18 cellular contexts compared by ENCODE assay signal in genomic region chr17:62822080-62822904, GRCh38. TPM values are rescaled to one million over a fixed set of nuclear protein-coding genes. Genes with fewer than 3 reads are reported as not detected.
DNase-seq lines count a peak whose midpoint lies in the region; ATAC-seq and TF ChIP-seq lines count a peak whose summit lies in the region.
"Had no signal": no experiment of that assay in that cellular context is flagged by ENCODE, and none has a peak within 500 bp of the region (broad histone marks: within the 10 kb centered on the region; RNA-seq: fewer than 3 reads in every experiment).

No MANE protein-coding gene starts in this region.

- no peak for ATAC-seq in HG02981 (IDR thresholded peaks at IDR 0.05; ENCODE audit: unreplicated experiment)
- ATAC-seq: body of pancreas had no signal

- CTCF ChIA-PET in mammary epithelial cell (lab: Charles Lee; ENCODE audit: low non-redundant PET), result no interaction called here
- CTCF ChIA-PET in Calu3 (lab: Charles Lee), result no interaction called here

- H2BK15ac ChIP-seq in mesenchymal stem cell (ENCODE audit: low read depth, poor library complexity, severe bottlenecking), result peak overlapping the region; percentile 12

- H3K4me2 ChIP-seq in mammary epithelial cell (ENCODE audit: insufficient read depth, low read depth, low read length) (no peak overlapping the region), mesenchymal stem cell (ENCODE audit: low read length, poor library complexity, severe bottlenecking) (no peak overlapping the region)

- H3K9me3 Mint-ChIP-seq in Calu3 (ENCODE audit: low read depth, unreplicated experiment), result no peaks in the 10 kb centered on the region
- H3K9me3 Mint-ChIP-seq: H9 had no signal

- peak overlapping the region in 1 of 2 experiments; percentile 34 for H3K18ac ChIP-seq in mesenchymal stem cell (ENCODE audit: low read depth in 1 of 2, low read length in 2 of 2)

- dilution Hi-C loops in mammary epithelial cell (cut with HindIII; ENCODE audit: low sequenced_read_pairs), result no loop called here

- H4K8ac ChIP-seq in mesenchymal stem cell (ENCODE audit: low read length), result peak overlapping the region; percentile 7

- H3K36me3 Mint-ChIP-seq in Calu3 (ENCODE audit: insufficient read depth, unreplicated experiment), result no peaks in the 10 kb centered on the region

- H3K27me3 ChIP-seq in mammary epithelial cell (ENCODE audit: insufficient read depth, low read length), result no peaks in the 10 kb centered on the region
- H3K27me3 ChIP-seq in mesenchymal stem cell (ENCODE audit: control insufficient read depth in 1 of 2, insufficient read depth in 1 of 2, low read length in 2 of 2), result no peaks in the 10 kb centered on the region
- H3K27me3 ChIP-seq: body of pancreas, ovary had no signal

- H2BK5ac ChIP-seq in mesenchymal stem cell (ENCODE audit: low read depth, low read length, poor library complexity, severe bottlenecking), result no peak overlapping the region

- no peak overlapping the region for H3K4me3 Mint-ChIP-seq in Calu3 (ENCODE audit: low read depth, unreplicated experiment)
- H3K4me3 Mint-ChIP-seq: B cell, H9 had no signal

- H3K4ac ChIP-seq in mesenchymal stem cell (ENCODE audit: low read depth in 1 of 2, low read length in 2 of 2), result no peak overlapping the region

- no peak overlapping the region for H3K27ac Mint-ChIP-seq in Calu3 (ENCODE audit: unreplicated experiment)
- H3K27ac Mint-ChIP-seq: B cell, H9 had no signal

- H2BK12ac ChIP-seq in mesenchymal stem cell (ENCODE audit: low read length in 2 of 2), result peak overlapping the region in 1 of 2 experiments; percentile 15

- intact Hi-C loops in mammary epithelial cell (cut with micrococcal nuclease) (loop anchor here (2.0 to 5.0 kb wide), 3 partner anchors 43 to 100 kb away; no protein-coding TSS in a partner anchor), Calu3 (cut with micrococcal nuclease; ENCODE audit: unreplicated experiment) (loop anchor here (5.0 to 10.0 kb wide), 2 partner anchors 120 to 143 kb away; partner anchors contain the start of gene TANC2)

- H3K4me1 Mint-ChIP-seq in Calu3 (ENCODE audit: low read depth, unreplicated experiment), result peaks cover 15% of the 10 kb centered on the region
- H3K4me1 Mint-ChIP-seq: B cell had no signal

- no peak overlapping the region for H3K23ac ChIP-seq in mesenchymal stem cell (ENCODE audit: low read length in 2 of 2)

- 77% methylated on average over 11 of the region's 11 CpGs for WGBS in mammary epithelial cell (ENCODE audit: low coverage, missing lambda C conversion rate)
- WGBS in mesenchymal stem cell, result 93% methylated on average over 11 of the region's 11 CpGs

- no peak overlapping the region for H3K9ac ChIP-seq in mammary epithelial cell (ENCODE audit: insufficient read depth, low read length)
- no peak overlapping the region for H3K9ac ChIP-seq in mesenchymal stem cell (ENCODE audit: low read length)

- no peak overlapping the region for H3K14ac ChIP-seq in mesenchymal stem cell (ENCODE audit: low read length in 2 of 2)

- DNase-seq in COR-L47 (lab: John Stamatoyannopoulos, UW), result peak; percentile 8
- DNase-seq in NCI-H226, result peak; percentile 84
- no peak for DNase-seq in mammary epithelial cell
- DNase-seq in mesenchymal stem cell, result no peak
- DNase-seq in KBM-7, result no peak
- DNase-seq in Calu3, result no peak
- DNase-seq in HPDE6-E6E7 (ENCODE audit: extremely low spot score), result no peak
- DNase-seq: activated gamma-delta T cell treated with Interleukin-2 at 50 U/mL for 16 hours, H9, Kasumi-1, midbrain, NCI-H1694, NCI-H82, ovary had no signal

- H3K79me1 ChIP-seq in mesenchymal stem cell (replicated peaks; ENCODE audit: low read length, poor library complexity, severe bottlenecking), result no peaks in the 10 kb centered on the region

- in situ Hi-C loops in mammary epithelial cell (cut with MboI; ENCODE audit: low sequenced_read_pairs in 2 of 2) (loop anchor here in 1 of 2 donors (10.0 kb wide), 1 partner anchor 143 kb away; the partner anchor contains the start of gene TANC2), KBM-7 (cut with MboI; ENCODE audit: low pct_unique_long_range_greater_than_20kb, low sequenced_read_pairs) (no loop called here)

- no peaks in the 10 kb centered on the region for H3K27me3 Mint-ChIP-seq in Calu3 (ENCODE audit: unreplicated experiment)

- no peaks in the 10 kb centered on the region for H3K79me2 ChIP-seq in mammary epithelial cell (ENCODE audit: insufficient read depth, low read length)

- H2AFZ ChIP-seq in mammary epithelial cell (ENCODE audit: low read depth, low read length), result peak overlapping the region; percentile 56
- H2AFZ ChIP-seq in mesenchymal stem cell (ENCODE audit: low read depth, low read length), result no peak overlapping the region

- H4K20me1 ChIP-seq in mammary epithelial cell (ENCODE audit: insufficient read depth, low read length), result no peaks in the 10 kb centered on the region

- no peak overlapping the region for H4K91ac ChIP-seq in mesenchymal stem cell (ENCODE audit: low read length)

- H2AK5ac ChIP-seq in mesenchymal stem cell (ENCODE audit: low read length, severe bottlenecking), result peak overlapping the region; percentile 51

- no peak for TF ChIP-seq CTCF in mammary epithelial cell (conservative IDR thresholded peaks at IDR 0.05 in 1 of 2, IDR thresholded peaks at IDR 0.05 in 1 of 2; ENCODE audit: extremely low read depth in 1 of 2, insufficient read depth in 1 of 2, low read depth in 1 of 2, low read length in 2 of 2)
- no peak for TF ChIP-seq CTCF in Calu3 (IDR thresholded peaks at IDR 0.05; ENCODE audit: unreplicated experiment)

- no peaks in the 10 kb centered on the region for H3K9me3 ChIP-seq in mammary epithelial cell (replicated peaks; ENCODE audit: insufficient read depth, low read length)
- no peaks in the 10 kb centered on the region for H3K9me3 ChIP-seq in mesenchymal stem cell (ENCODE audit: control insufficient read depth, low read length)
- H3K9me3 ChIP-seq: body of pancreas, ovary had no signal

- H3K27ac ChIP-seq in mammary epithelial cell (ENCODE audit: insufficient read depth, low read depth, low read length) (peak overlapping the region; percentile 97), mesenchymal stem cell (ENCODE audit: low read length, poor library complexity, severe bottlenecking) (peak overlapping the region; percentile 95)
- H3K27ac ChIP-seq: ovary had no signal

- H3K4me3 ChIP-seq in mammary epithelial cell (replicated peaks in 1 of 3; ENCODE audit: insufficient read depth in 1 of 3, low read depth in 2 of 3, low read length in 3 of 3), result no peak overlapping the region
- H3K4me3 ChIP-seq in mesenchymal stem cell (ENCODE audit: insufficient read depth in 1 of 2, low read depth in 1 of 2, low read length in 2 of 2), result no peak overlapping the region
- H3K4me3 ChIP-seq: body of pancreas, ovary had no signal

- BruUV-seq in mammary epithelial cell (replicated peaks; lab: Mats Ljungman, UMichigan), result no TSS peak
- BruUV-seq in Calu3 (replicated peaks; lab: Mats Ljungman, UMichigan), result no TSS peak

- H3K36me3 ChIP-seq in mammary epithelial cell (ENCODE audit: insufficient read depth, low read length), result no peaks in the 10 kb centered on the region
- H3K36me3 ChIP-seq in mesenchymal stem cell (ENCODE audit: control insufficient read depth in 1 of 2, insufficient read depth in 2 of 2, low read depth in 1 of 2, low read length in 2 of 2), result no peaks in the 10 kb centered on the region
- H3K36me3 ChIP-seq: ovary had no signal

- H3K4me1 ChIP-seq in mammary epithelial cell (ENCODE audit: insufficient read depth, low read length), result peaks cover 67% of the 10 kb centered on the region
- peaks cover 17% of the 10 kb centered on the region for H3K4me1 ChIP-seq in mesenchymal stem cell (ENCODE audit: control insufficient read depth, insufficient read depth, low read depth, low read length)

- H2BK120ac ChIP-seq in mesenchymal stem cell (ENCODE audit: low read depth, low read length), result no peak overlapping the region

RNA-seq across cellular contexts. Expression of gene MARCHF10, which starts 14.2 kb away (rescaled TPM):
- under 1 TPM in 1 of 2 donors, not detected in 1; under 0.01 TPM for total RNA-seq in mammary epithelial cell
- 0.02 TPM for polyA plus RNA-seq in mammary epithelial cell
- not detected for polyA minus RNA-seq in mammary epithelial cell
- polyA plus RNA-seq in mesenchymal stem cell (2013, experiment 1 of 2), result 0.04 TPM
- polyA plus RNA-seq in mesenchymal stem cell (2013, experiment 2 of 2), result 0.21 TPM
- total RNA-seq in Calu3 (2022), result not detected in 2 replicates
- total RNA-seq: activated CD8-positive, alpha-beta memory T cell treated with anti-CD3 and anti-CD28 coated beads for 36 hours; B cell; H9 had no signal

Comparison
In these comparisons a context has a peak if more than half of its experiments do, and no peak if none do; other contexts are left out.
1. DNase-seq: peak in COR-L47 (single experiment) and NCI-H226 (single experiment); none in mammary epithelial cell (single experiment), mesenchymal stem cell (single experiment), KBM-7 (single experiment), Calu3 (single experiment) and HPDE6-E6E7 (single experiment).